In genomic region chr3:15246186-15246585, GRCh38 we compare ENCODE assay signal across 27 cellular contexts.
"Had no signal": no experiment of that assay in that cellular context is flagged by ENCODE, and none has a peak within 500 bp of the region (broad histone marks: within the 10 kb centered on the region; RNA-seq: fewer than 3 reads in every experiment).

No MANE protein-coding gene starts in this region.

- H3K27ac ChIP-seq: brain microvascular endothelial cell, coronary artery, gastroesophageal sphincter, lower lobe of right lung, sigmoid colon, suprapubic skin, tibial artery, VCaP had no signal

- H3K4me1 Mint-ChIP-seq: nephron had no signal

- H3K27me3 Mint-ChIP-seq: progenitor cell of endocrine pancreas had no signal

- DNase-seq: activated CD4-positive, alpha-beta T cell treated with anti-CD3 and anti-CD28 coated beads for 48 hours; activated CD4-positive, alpha-beta T cell treated with anti-CD3 and anti-CD28 coated beads, Interleukin-2, amount 50 U/mL, for 48 hours; activated CD8-positive, alpha-beta memory T cell treated with anti-CD3 and anti-CD28 coated beads for 24 hours; activated gamma-delta T cell; activated naive CD4-positive, alpha-beta T cell treated with anti-CD3 and anti-CD28 coated beads, Interleukin-2, amount 50 U/mL, for 16 hours; amniotic stem cell; brain microvascular endothelial cell; dorsolateral prefrontal cortex; effector memory CD4-positive, alpha-beta T cell; hippocampal formation; lower lobe of right lung; mesenchymal stem cell; sigmoid colon; stimulated activated CD4-positive, alpha-beta T cell treated with anti-CD3 and anti-CD28 coated beads, Interleukin-1b, Interleukin-23, amount 100 ng/mL, for 48 hours; stimulated activated CD4-positive, alpha-beta T cell treated with anti-CD3 and anti-CD28 coated beads, Interleukin-4, amount 100 ng/mL, for 4 hours; stimulated activated naive CD4-positive, alpha-beta T cell; T-helper 9 cell; tibial artery had no signal

- H3K9me3 Mint-ChIP-seq: nephron had no signal

- ATAC-seq: activated CD4-positive, CD25-positive, alpha-beta regulatory T cell treated with anti-CD3 and anti-CD28 coated beads, Interleukin-2, amount 50 U/mL, for 24 hours; gastroesophageal sphincter; left lobe of liver; lower lobe of right lung had no signal

- H3K4me1 ChIP-seq: gastroesophageal sphincter, lower lobe of right lung, sigmoid colon, suprapubic skin, tibial artery had no signal

- H3K9me3 ChIP-seq: gastroesophageal sphincter, lower lobe of right lung, sigmoid colon, suprapubic skin, tibial artery had no signal

- H3K4me3 ChIP-seq: coronary artery, dorsolateral prefrontal cortex, gastroesophageal sphincter, lower lobe of right lung, sigmoid colon, smooth muscle cell, suprapubic skin, tibial artery had no signal

- H3K27me3 ChIP-seq: brain microvascular endothelial cell, dorsolateral prefrontal cortex, gastroesophageal sphincter, sigmoid colon, suprapubic skin, tibial artery had no signal

- H3K4me3 Mint-ChIP-seq: nephron had no signal

- H3K27ac Mint-ChIP-seq: nephron had no signal

- H3K4me2 ChIP-seq: smooth muscle cell had no signal
